In genomic region chr2:100066856-100067255, GRCh38 we compare ENCODE assay signal across 18 cellular contexts.
DNase-seq lines count a peak whose midpoint lies in the region; ATAC-seq, FAIRE-seq and TF ChIP-seq lines count a peak whose summit lies in the region.
"Had no signal": no experiment of that assay in that cellular context is flagged by ENCODE, and none has a peak within 500 bp of the region (broad histone marks: within the 10 kb centered on the region; RNA-seq: fewer than 3 reads in every experiment).

No MANE protein-coding gene starts in this region.

- no peaks in the 10 kb centered on the region for H3K79me2 ChIP-seq in HepG2 (ENCODE audit: insufficient read depth, low read length)

- intact Hi-C loops in HepG2 (cut with micrococcal nuclease; ENCODE audit: unreplicated experiment): no loop called here
- intact Hi-C loops in right lobe of liver (cut with DNase I): no loop called here
- intact Hi-C loops in posterior vena cava (cut with DNase I): no loop called here

- H3K27me3 ChIP-seq in HepG2 (ENCODE audit: control insufficient read depth in 1 of 2, insufficient read depth in 2 of 2, low read length in 2 of 2) (peaks cover 2 to 29% of the 10 kb centered on the region in 2 experiments; a peak in 3 of 5 replicates), right lobe of liver (no peaks in the 10 kb centered on the region), mesenchymal stem cell (ENCODE audit: control insufficient read depth in 1 of 2, insufficient read depth in 1 of 2, low read length in 2 of 2) (peaks cover 0 to 9% of the 10 kb centered on the region in 2 experiments), upper lobe of left lung (no peaks in the 10 kb centered on the region)

- 63% methylated on average over 5 of the region's 5 CpGs for WGBS in HepG2 (ENCODE audit: low lambda C conversion rate)
- 66% methylated on average over 5 of the region's 5 CpGs for WGBS in right lobe of liver (ENCODE audit: insufficient coverage, low coverage, low lambda C conversion rate, missing lambda C conversion rate)
- WGBS in mesenchymal stem cell: 94% methylated on average over 4 of the region's 5 CpGs
- WGBS in upper lobe of left lung, 2 donors: 63 to 67% methylated on average over 5 of the region's 5 CpGs

- ATAC-seq in HepG2 (no peak), right lobe of liver (no peak), upper lobe of left lung (ENCODE audit: low FRiP score in 2 of 2) (no peak)
- ATAC-seq: HCT116, K562 had no signal

- POLR2A ChIA-PET in HepG2 (lab: Yijun Ruan, JAX): no interaction called here

- no peak overlapping the region for H3K4me2 ChIP-seq in HepG2 (ENCODE audit: low read depth, low read length)
- no peak overlapping the region for H3K4me2 ChIP-seq in mesenchymal stem cell (ENCODE audit: low read length, poor library complexity, severe bottlenecking)

- H3K27ac ChIP-seq in HepG2 (ENCODE audit: extremely low read length, insufficient read depth, low read length) (no peak overlapping the region), right lobe of liver (no peak overlapping the region), VCaP (peak overlapping the region; percentile 68), mesenchymal stem cell (ENCODE audit: low read length, poor library complexity, severe bottlenecking) (no peak overlapping the region), upper lobe of left lung (peak overlapping the region in 3 of 4 donors; percentile 58 to 69 (median 62))

- no peak overlapping the region for H3K4ac ChIP-seq in mesenchymal stem cell (ENCODE audit: low read depth in 1 of 2, low read length in 2 of 2)

- no peak overlapping the region for H2BK15ac ChIP-seq in mesenchymal stem cell (ENCODE audit: low read depth, poor library complexity, severe bottlenecking)

- H3K4me1 ChIP-seq in HepG2 (ENCODE audit: insufficient read depth, low read length): peaks cover 48% of the 10 kb centered on the region
- peaks cover 0 to 53% (median 12%) of the 10 kb centered on the region in 4 donors for H3K4me1 ChIP-seq in right lobe of liver
- H3K4me1 ChIP-seq in mesenchymal stem cell (ENCODE audit: control insufficient read depth, insufficient read depth, low read depth, low read length): peaks cover 4% of the 10 kb centered on the region
- peaks cover 19 to 42% (median 31%) of the 10 kb centered on the region in 4 donors for H3K4me1 ChIP-seq in upper lobe of left lung

- TF ChIP-seq EP300 in HepG2 (IDR thresholded peaks at IDR 0.05; ENCODE audit: low read depth in 2 of 2, low read length in 2 of 2) (no peak), HepG2 (CRISPR knock-in tag; IDR thresholded peaks at IDR 0.05; ENCODE audit: borderline replicate concordance) (no peak), upper lobe of left lung (IDR thresholded peaks at IDR 0.05) (no peak)

- peaks cover 11% of the 10 kb centered on the region for H3K79me1 ChIP-seq in mesenchymal stem cell (replicated peaks; ENCODE audit: low read length, poor library complexity, severe bottlenecking)

- H4K8ac ChIP-seq in mesenchymal stem cell (ENCODE audit: low read length): no peak overlapping the region

- H2BK12ac ChIP-seq in mesenchymal stem cell (ENCODE audit: low read length in 2 of 2): no peak overlapping the region

- H2BK120ac ChIP-seq in mesenchymal stem cell (ENCODE audit: low read depth, low read length): peak overlapping the region; percentile 27

- H3K9ac ChIP-seq in HepG2 (ENCODE audit: insufficient read depth, low read depth, low read length): no peak overlapping the region
- no peak overlapping the region for H3K9ac ChIP-seq in mesenchymal stem cell (ENCODE audit: low read length)

- H3K14ac ChIP-seq in mesenchymal stem cell (ENCODE audit: low read length in 2 of 2): no peak overlapping the region

- H3K36me3 ChIP-seq in HepG2 (replicated peaks in 1 of 2; ENCODE audit: control insufficient read depth in 1 of 2, insufficient read depth in 2 of 2, low read length in 2 of 2): no peaks in the 10 kb centered on the region
- H3K36me3 ChIP-seq in right lobe of liver: no peaks in the 10 kb centered on the region
- H3K36me3 ChIP-seq in mesenchymal stem cell (ENCODE audit: control insufficient read depth in 1 of 2, insufficient read depth in 2 of 2, low read depth in 1 of 2, low read length in 2 of 2): peaks cover 0 to 10% of the 10 kb centered on the region in 2 experiments
- no peaks in the 10 kb centered on the region for H3K36me3 ChIP-seq in upper lobe of left lung

- no peak overlapping the region for H3K23ac ChIP-seq in mesenchymal stem cell (ENCODE audit: low read length in 2 of 2)

- TF ChIP-seq POLR2A in HepG2 (IDR thresholded peaks at IDR 0.05; ENCODE audit: insufficient read depth in 1 of 2, low read depth in 2 of 2, low read length in 2 of 2) (no peak), right lobe of liver (IDR thresholded peaks at IDR 0.05) (no peak), upper lobe of left lung (IDR thresholded peaks at IDR 0.05) (no peak)

- H2AFZ ChIP-seq in HepG2 (ENCODE audit: low read length) (no peak overlapping the region), mesenchymal stem cell (ENCODE audit: low read depth, low read length) (no peak overlapping the region)

- DNase-seq in HepG2 (ENCODE audit: low spot score) (no peak), right lobe of liver (no peak), mesenchymal stem cell (no peak), upper lobe of left lung (no peak), GM20000 (ENCODE audit: low spot score) (no peak), posterior vena cava (ENCODE audit: low spot score) (no peak), T-helper 2 cell (no peak)
- DNase-seq: ACHN; C1 segment of cervical spinal cord; CD4-positive, alpha-beta memory T cell; DND-41; GDM1 had no signal

- FAIRE-seq in HepG2 (lab: Jason Lieb, UNC): no peak
- FAIRE-seq: GM12892, GM19239, H54, K562 had no signal

- no peak overlapping the region for H2AK5ac ChIP-seq in mesenchymal stem cell (ENCODE audit: low read length, severe bottlenecking)

- H4K91ac ChIP-seq in mesenchymal stem cell (ENCODE audit: low read length): no peak overlapping the region

- CTCF ChIA-PET in HepG2 (lab: Yijun Ruan, JAX; ENCODE audit: low intra/inter-chr PET ratio, low total read pairs): no interaction called here

- H3K9me3 ChIP-seq in HepG2 (ENCODE audit: low read length) (peaks cover 5% of the 10 kb centered on the region; the same call in 1 of the 2 replicates), right lobe of liver (no peaks in the 10 kb centered on the region), mesenchymal stem cell (ENCODE audit: control insufficient read depth, low read length) (no peaks in the 10 kb centered on the region), upper lobe of left lung (no peaks in the 10 kb centered on the region)

- no peak overlapping the region for H3K18ac ChIP-seq in mesenchymal stem cell (ENCODE audit: low read depth in 1 of 2, low read length in 2 of 2)

- H3K4me3 ChIP-seq in HepG2 (replicated peaks in 1 of 3; ENCODE audit: insufficient read depth in 1 of 3, low read depth in 2 of 3, low read length in 3 of 3) (no peak overlapping the region), right lobe of liver (no peak overlapping the region), mesenchymal stem cell (ENCODE audit: insufficient read depth in 1 of 2, low read depth in 1 of 2, low read length in 2 of 2) (no peak overlapping the region), upper lobe of left lung (no peak overlapping the region)
- H3K4me3 ChIP-seq: K562 had no signal

- BruUV-seq in HepG2 (replicated peaks; lab: Mats Ljungman, UMichigan): no TSS peak

- no peak for TF ChIP-seq CTCF in HepG2 (CRISPR knock-in tag; IDR thresholded peaks at IDR 0.05)
- no peak for TF ChIP-seq CTCF in right lobe of liver (IDR thresholded peaks at IDR 0.05)
- no peak for TF ChIP-seq CTCF in VCaP (conservative IDR thresholded peaks at IDR 0.05)
- no peak for TF ChIP-seq CTCF in upper lobe of left lung (IDR thresholded peaks at IDR 0.05)
- no peak for TF ChIP-seq CTCF in GM20000 (IDR thresholded peaks at IDR 0.05; ENCODE audit: extremely low read depth, missing control alignments)

- H2BK5ac ChIP-seq in mesenchymal stem cell (ENCODE audit: low read depth, low read length, poor library complexity, severe bottlenecking): no peak overlapping the region

- H4K20me1 ChIP-seq in HepG2 (ENCODE audit: insufficient read depth, low read length): no peaks in the 10 kb centered on the region

- in situ Hi-C loops in HepG2 (cut with HindIII; ENCODE audit: extremely low pct_ligation_motif_present, low pct_unique_long_range_greater_than_20kb): no loop called here

- TF ChIP-seq RAD21 in HepG2 (CRISPR knock-in tag; IDR thresholded peaks at IDR 0.05): no peak

TF ChIP-seq in HepG2, 621 proteins besides CTCF, POLR2A, EP300 and RAD21:
- TF ChIP-seq PHF5A (CRISPR knock-in tag; IDR thresholded peaks at IDR 0.05; ENCODE audit: low read depth, unreplicated experiment) (no peak), MBD4 (IDR thresholded peaks at IDR 0.05; ENCODE audit: borderline replicate concordance, low read length) (0 out of 2 replicates have a peak, but pooled peaks have one; percentile 2), NR2F6 (IDR thresholded peaks at IDR 0.05) (no peak), NR2F6 (CRISPR knock-in tag; IDR thresholded peaks at IDR 0.05) (no peak)

Comparison
In these comparisons a context has a peak if more than half of its experiments do, and no peak if none do; other contexts are left out.
1. H3K27ac ChIP-seq: peak in VCaP (single experiment) and upper lobe of left lung (3 of 4); none in HepG2 (single experiment), right lobe of liver (0 of 3) and mesenchymal stem cell (single experiment).